8 cellular contexts compared by ENCODE assay signal in genomic region chr15:76235186-76235826, GRCh38.
A peak's percentile ranks its signal among the peaks of the same experiment; 100 is the strongest.
DNase-seq lines count a peak whose midpoint lies in the region; ATAC-seq, FAIRE-seq and TF ChIP-seq lines count a peak whose summit lies in the region.

No MANE protein-coding gene starts in this region.

- in situ Hi-C loops in astrocyte of the cerebellum (cut with HindIII; ENCODE audit: low sequenced_read_pairs): no loop called here

- TF ChIP-seq CTCF in astrocyte of the cerebellum (IDR thresholded peaks at IDR 0.05; ENCODE audit: low read depth, low read length, missing control alignments): peak; percentile 34

- DNase-seq in GM03348 (ENCODE audit: low spot score) (peak; percentile 54), NCI-H2171 (lab: John Stamatoyannopoulos, UW) (peak; percentile 25), astrocyte of the cerebellum (ENCODE audit: low read depth) (peak; percentile 27), left kidney (ENCODE audit: low read depth, low spot score) (peak; percentile 65), mesenteric fat pad (ENCODE audit: low spot score) (no peak)

- no peak overlapping the region for H3K4me3 ChIP-seq in astrocyte of the cerebellum (ENCODE audit: low read depth, low read length)

- peak; percentile 83 for FAIRE-seq in A204.1 (lab: Jason Lieb, UNC)

- ATAC-seq in HG03095 (IDR thresholded peaks at IDR 0.05; ENCODE audit: unreplicated experiment): no peak
- no peak for ATAC-seq in GM19351 (IDR thresholded peaks at IDR 0.05; ENCODE audit: unreplicated experiment)
